In genomic region chr9:117963493-117963892, GRCh38 we compare ENCODE assay signal across 17 cellular contexts.
DNase-seq lines count a peak whose midpoint lies in the region; ATAC-seq lines count a peak whose summit lies in the region.
"Had no signal": no experiment of that assay in that cellular context is flagged by ENCODE, and none has a peak within 500 bp of the region (broad histone marks: within the 10 kb centered on the region; RNA-seq: fewer than 3 reads in every experiment).

No MANE protein-coding gene starts in this region.

- no peak overlapping the region for H3K4me3 ChIP-seq in H7 (ENCODE audit: insufficient read depth, low read depth, low read length)
- H3K4me3 ChIP-seq: SK-N-MC had no signal

- no peaks in the 10 kb centered on the region for H3K36me3 ChIP-seq in H7 (replicated peaks; ENCODE audit: control insufficient read depth, insufficient read depth, low read length)

- no peak for ATAC-seq in GM21367 (IDR thresholded peaks at IDR 0.05; ENCODE audit: unreplicated experiment)

- DNase-seq in NCI-H1417 (lab: John Stamatoyannopoulos, UW) (peak in 2 of 3 experiments; percentile 44 to 79), NCI-H1417 treated with DMSO at 0.1 percent for 48 hours (lab: John Stamatoyannopoulos, UW) (no peak), H7 (peak; percentile 18), cerebellar cortex (ENCODE audit: low spot score) (peak; percentile 48), myocyte (ENCODE audit: low read depth) (peak; percentile 30)
- no peak for DNase-seq in stimulated activated naive CD4-positive, alpha-beta T cell treated with Interleukin-2 at 50 U/mL for 16 hours (lab: John Stamatoyannopoulos, UW)
- no peak for DNase-seq in stimulated activated CD4-positive, alpha-beta T cell treated with anti-CD3 and anti-CD28 coated beads, Interleukin-2, amount 100 ng/mL, for 24 hours
- DNase-seq: DMS153, HFFc6, KG1, MV-4-11, NCI-H446, NCI-H526 treated with DMSO at 0.1 percent for 48 hours, OCI-M1, Right ventricle myocardium superior had no signal

- H3K27me3 ChIP-seq in H7 (ENCODE audit: control insufficient read depth, insufficient read depth, low read length), result no peaks in the 10 kb centered on the region

Comparison
In these comparisons a context has a peak if more than half of its experiments do, and no peak if none do; other contexts are left out.
1. DNase-seq: peak in NCI-H1417 (2 of 3), H7 (single experiment), cerebellar cortex (single experiment) and myocyte (single experiment); none in NCI-H1417 treated with DMSO at 0.1 percent for 48 hours (single experiment), stimulated activated naive CD4-positive, alpha-beta T cell treated with Interleukin-2 at 50 U/mL for 16 hours (single experiment) and stimulated activated CD4-positive, alpha-beta T cell treated with anti-CD3 and anti-CD28 coated beads, Interleukin-2, amount 100 ng/mL, for 24 hours (0 of 2).